ENCODE assay signal across 23 cellular contexts in genomic region chr11:61133956-61134662, GRCh38. TPM values are rescaled to one million over a fixed set of nuclear protein-coding genes. Genes with fewer than 3 reads are reported as not detected.
A peak's percentile ranks its signal among the peaks of the same experiment; 100 is the strongest.
DNase-seq lines count a peak whose midpoint lies in the region; ATAC-seq, FAIRE-seq and TF ChIP-seq lines count a peak whose summit lies in the region.
"Had no signal": no experiment of that assay in that cellular context is flagged by ENCODE, and none has a peak within 500 bp of the region (broad histone marks: within the 10 kb centered on the region; RNA-seq: fewer than 3 reads in every experiment).

No MANE protein-coding gene starts in this region.

- no peak overlapping the region for H3K9ac ChIP-seq in HUES6 (ENCODE audit: low read length)

- H3K4me1 ChIP-seq in HUES6 (ENCODE audit: control insufficient read depth, insufficient read depth, low read length) (peaks cover 28% of the 10 kb centered on the region), aorta (ENCODE audit: control insufficient read depth in 1 of 2, insufficient read depth in 2 of 2, low read length in 2 of 2) (no peaks in the 10 kb centered on the region)
- H3K4me1 ChIP-seq: BE2C had no signal

- no peak for FAIRE-seq in GM12891 (lab: Jason Lieb, UNC)
- FAIRE-seq: RCC 7860 had no signal

- DNase-seq in glutamatergic neuron (peak; percentile 7), posterior vena cava (ENCODE audit: low spot score) (peak; percentile 64), aorta (peak; percentile 25 to 65), GM12891 (ENCODE audit: insufficient read length, low spot score) (no peak), NCI-H2227 treated with DMSO at 0.1 percent for 48 hours (lab: John Stamatoyannopoulos, UW) (no peak)
- DNase-seq: BE2C; CD4-positive, CD25-positive, alpha-beta regulatory T cell; EL; HCEC 1CT; NCI-H1417; NCI-H1694 treated with DMSO at 0.1 percent for 48 hours; NCI-H2081 treated with DMSO at 0.1 percent for 48 hours; NCI-H2171 treated with DMSO at 0.1 percent for 48 hours; NCI-H526; OCI-M1 had no signal

- H3K9me3 Mint-ChIP-seq in glutamatergic neuron (ENCODE audit: unreplicated experiment): peaks cover 3% of the 10 kb centered on the region
- H3K9me3 Mint-ChIP-seq: CD4-positive, CD25-positive, alpha-beta regulatory T cell had no signal

- no peak overlapping the region for H3K4me3 Mint-ChIP-seq in glutamatergic neuron (ENCODE audit: unreplicated experiment)
- H3K4me3 Mint-ChIP-seq: CD4-positive, CD25-positive, alpha-beta regulatory T cell had no signal

- intact Hi-C loops in posterior vena cava (cut with DNase I): no loop called here
- intact Hi-C loops in aorta (cut with DNase I): loop anchor here (5.0 kb wide), 3 partner anchors 53 to 302 kb away; partner anchors contain the start of gene CCDC86 (in 1 of the 2)

- H3K36me3 Mint-ChIP-seq in glutamatergic neuron (ENCODE audit: unreplicated experiment): no peaks in the 10 kb centered on the region

- 0 out of 2 replicates have a peak overlapping the region, but pooled peaks have one; percentile 7 for H3K4me3 ChIP-seq in HUES6 (ENCODE audit: low read depth, low read length)
- H3K4me3 ChIP-seq in aorta (ENCODE audit: low read length in 2 of 2): no peak overlapping the region
- H3K4me3 ChIP-seq: SJSA1 had no signal

- no peak overlapping the region for H3K27ac ChIP-seq in HUES6 (ENCODE audit: low read depth, low read length)
- no peak overlapping the region for H3K27ac ChIP-seq in aorta (ENCODE audit: low read depth in 1 of 2, low read length in 2 of 2)
- H3K27ac ChIP-seq: SJSA1 had no signal

- H3K27me3 Mint-ChIP-seq in glutamatergic neuron (ENCODE audit: unreplicated experiment): peaks cover 8% of the 10 kb centered on the region
- H3K27me3 Mint-ChIP-seq: CD4-positive, CD25-positive, alpha-beta regulatory T cell; IgD-negative memory B cell had no signal

- H3K4me1 Mint-ChIP-seq in glutamatergic neuron (ENCODE audit: low read depth, unreplicated experiment): peaks cover 32% of the 10 kb centered on the region

- 87 to 91% methylated on average over 18 of the region's 18 CpGs for WGBS in aorta, 2 donors

- H3K9me3 ChIP-seq in HUES6 (ENCODE audit: control insufficient read depth, insufficient read depth, low read depth, low read length) (no peaks in the 10 kb centered on the region), aorta (ENCODE audit: control insufficient read depth, low read length) (no peaks in the 10 kb centered on the region)
- H3K9me3 ChIP-seq: BE2C, SJSA1 had no signal

- no peaks in the 10 kb centered on the region for H3K27me3 ChIP-seq in HUES6 (ENCODE audit: control insufficient read depth, insufficient read depth, low read length)
- no peaks in the 10 kb centered on the region for H3K27me3 ChIP-seq in aorta (ENCODE audit: control insufficient read depth in 1 of 2, insufficient read depth in 2 of 2, low read length in 1 of 2)
- H3K27me3 ChIP-seq: BE2C, SJSA1 had no signal

- no peak for TF ChIP-seq CTCF in glutamatergic neuron (IDR thresholded peaks at IDR 0.05; ENCODE audit: partially characterized antibody, unreplicated experiment)

- TF ChIP-seq POLR2A in GM12891 (IDR thresholded peaks at IDR 0.05; ENCODE audit: low read depth, low read length): no peak

- no peak overlapping the region for H3K27ac Mint-ChIP-seq in glutamatergic neuron (ENCODE audit: unreplicated experiment)

- peaks cover 28% of the 10 kb centered on the region for H3K36me3 ChIP-seq in HUES6 (ENCODE audit: control insufficient read depth, insufficient read depth, low read length)
- no peaks in the 10 kb centered on the region for H3K36me3 ChIP-seq in aorta (ENCODE audit: control insufficient read depth in 1 of 2, insufficient read depth in 2 of 2, low read length in 1 of 2)
- H3K36me3 ChIP-seq: BE2C had no signal

- no peak for ATAC-seq in aorta (ENCODE audit: low FRiP score)
- no peak for ATAC-seq in HG03045 (IDR thresholded peaks at IDR 0.05; ENCODE audit: unreplicated experiment)

TF ChIP-seq in GM12891, 5 proteins besides CTCF, POLR2A, EP300 and RAD21:
- no peak for TF ChIP-seq SPI1 (IDR thresholded peaks at IDR 0.05; ENCODE audit: low read depth, low read length)
- TF ChIP-seq POU2F2 (IDR thresholded peaks at IDR 0.05; ENCODE audit: low read depth, low read length): no peak
- TF ChIP-seq PAX5 (IDR thresholded peaks at IDR 0.05; ENCODE audit: insufficient read depth, low read length, severe bottlenecking): no peak
- no peak for TF ChIP-seq TAF1 (IDR thresholded peaks at IDR 0.05; ENCODE audit: low read depth, low read length)
- TF ChIP-seq POLR2AphosphoS5 (IDR thresholded peaks at IDR 0.05; ENCODE audit: low read depth, low read length): no peak

RNA-seq across cellular contexts. Expression of gene VPS37C, which starts 27.1 kb away (rescaled TPM):
- 27.1 TPM for total RNA-seq in glutamatergic neuron (ENCODE audit: unreplicated experiment)
- total RNA-seq in posterior vena cava: 10 to 100 TPM; 21.6 to 31.2 TPM
- total RNA-seq in aorta: 10 to 100 TPM; 29.8 to 39.9 TPM
- 10 to 100 TPM; 12.7 to 14.0 TPM for polyA plus RNA-seq in aorta
- polyA plus RNA-seq in GM12891 (2012; ENCODE audit: low read depth, missing spikeins): 6.5 TPM

RNA-seq across cellular contexts. Expression of gene CD5, which starts 31.8 kb away (rescaled TPM):
- total RNA-seq in glutamatergic neuron (ENCODE audit: unreplicated experiment) (not detected), posterior vena cava (under 1 TPM; 0.52 to 0.60 TPM), aorta (1 to 10 TPM in 1 of 2 donors, under 1 TPM in 1; 0.58 to 1.7 TPM)
- polyA plus RNA-seq in aorta: under 1 TPM in 1 of 2 donors, not detected in 1; 0.67 TPM
- 0.21 TPM for polyA plus RNA-seq in GM12891 (2012; ENCODE audit: low read depth, missing spikeins)
- total RNA-seq: A673, M059J, Right ventricle myocardium inferior, SJSA1 had no signal

Comparison
In these comparisons a context has a peak if more than half of its experiments do, and no peak if none do; other contexts are left out.
1. DNase-seq: peak in glutamatergic neuron (single experiment), posterior vena cava (single experiment) and aorta (2 of 2); none in GM12891 (single experiment) and NCI-H2227 treated with DMSO at 0.1 percent for 48 hours (single experiment).
2. intact Hi-C loops: an anchor here in aorta (5.0 kb wide); none called in posterior vena cava.